ENCODE assay signal across 9 cellular contexts in the genomic region with DNA sequence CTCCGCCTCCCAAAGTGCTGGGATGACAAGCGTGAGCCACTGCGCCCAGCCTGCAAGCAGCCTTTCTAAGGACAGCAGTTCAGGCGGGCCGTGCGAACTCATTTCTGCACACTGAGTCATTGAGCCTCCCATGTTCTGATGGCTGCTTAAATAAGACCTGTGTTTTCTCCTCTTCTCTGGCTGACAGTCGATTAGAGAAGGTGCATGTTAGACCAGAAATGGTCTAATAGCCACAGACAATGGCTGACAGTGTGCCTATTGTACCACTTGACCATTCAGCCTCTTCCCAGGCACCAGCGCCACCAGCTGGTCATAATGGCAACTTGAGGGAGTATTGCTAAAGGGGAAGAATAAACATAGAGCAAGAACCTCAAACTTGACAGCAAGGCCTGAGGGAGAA. TPM values are rescaled to one million over a fixed set of nuclear protein-coding genes. Genes with fewer than 3 reads are reported as not detected.
A peak's percentile ranks its signal among the peaks of the same experiment; 100 is the strongest.
DNase-seq lines count a peak whose midpoint lies in the region; ATAC-seq and TF ChIP-seq lines count a peak whose summit lies in the region.
"Had no signal": no experiment of that assay in that cellular context is flagged by ENCODE, and none has a peak within 500 bp of the region (broad histone marks: within the 10 kb centered on the region; RNA-seq: fewer than 3 reads in every experiment).

No MANE protein-coding gene starts in this region.

- H3K36me3 ChIP-seq in endodermal cell (ENCODE audit: control insufficient read depth, insufficient read depth, low read length), result no peaks in the 10 kb centered on the region

- DNase-seq in activated CD4-positive, alpha-beta T cell treated with anti-CD3 and anti-CD28 coated beads for 36 hours, result peak; percentile 62
- no peak for DNase-seq in activated CD4-positive, alpha-beta T cell treated with anti-CD3 and anti-CD28 coated beads, Interleukin-2, amount 50 U/mL, for 1 hour
- DNase-seq in RPMI8226 (peak; percentile 59), endodermal cell (peak; percentile 91), myocyte (ENCODE audit: low read depth) (peak; percentile 28), NCI-H1048 (lab: John Stamatoyannopoulos, UW) (no peak)

- ATAC-seq in activated CD4-positive, alpha-beta T cell treated with anti-CD3 and anti-CD28 coated beads for 36 hours, result peak; percentile 49
- ATAC-seq in HG03342 (IDR thresholded peaks at IDR 0.05; ENCODE audit: unreplicated experiment) (peak; percentile 66), HG02571 (IDR thresholded peaks at IDR 0.05; ENCODE audit: unreplicated experiment) (no peak)

- no peak overlapping the region for H3K4me3 ChIP-seq in endodermal cell (ENCODE audit: low read length)

- H3K9me3 Mint-ChIP-seq in activated CD4-positive, alpha-beta T cell treated with anti-CD3 and anti-CD28 coated beads for 36 hours (ENCODE audit: low read depth), result no peaks in the 10 kb centered on the region
- no peaks in the 10 kb centered on the region for H3K9me3 Mint-ChIP-seq in endodermal cell
- H3K9me3 Mint-ChIP-seq: activated naive CD4-positive, alpha-beta T cell treated with anti-CD3 and anti-CD28 coated beads, Interleukin-2, amount 50 U/mL, for 72 hours had no signal

- WGBS in endodermal cell (ENCODE audit: insufficient coverage in 1 of 2, insufficient read length in 1 of 2), 2 experiments, result 81 to 87% methylated on average over 7 to 8 of the region's 8 CpGs

- intact Hi-C loops in activated CD4-positive, alpha-beta T cell treated with anti-CD3 and anti-CD28 coated beads for 36 hours (cut with DNase I, micrococcal nuclease), result loop anchor here in 1 of 2 experiments (1.0 kb wide), 1 partner anchor 26 kb away; no protein-coding TSS in a partner anchor

- CTCF ChIA-PET in activated CD4-positive, alpha-beta T cell treated with anti-CD3 and anti-CD28 coated beads for 36 hours (lab: Charles Lee), result interaction anchor here (0.7 to 1.4 kb wide), 5 partner anchors 9 to 198 kb away, joined by 3 to 4 read pairs (median 3); a partner anchor contains a TSS

- H3K4me3 Mint-ChIP-seq in activated CD4-positive, alpha-beta T cell treated with anti-CD3 and anti-CD28 coated beads for 36 hours, result no peak overlapping the region
- H3K4me3 Mint-ChIP-seq in endodermal cell, result no peak overlapping the region

- H3K4me1 Mint-ChIP-seq in activated CD4-positive, alpha-beta T cell treated with anti-CD3 and anti-CD28 coated beads for 36 hours, result no peaks in the 10 kb centered on the region
- peaks cover 7% of the 10 kb centered on the region for H3K4me1 Mint-ChIP-seq in endodermal cell

- H3K27me3 Mint-ChIP-seq in activated CD4-positive, alpha-beta T cell treated with anti-CD3 and anti-CD28 coated beads for 36 hours, result peaks cover 5% of the 10 kb centered on the region
- H3K27me3 Mint-ChIP-seq in endodermal cell (ENCODE audit: insufficient read depth), result no peaks in the 10 kb centered on the region

- no peaks in the 10 kb centered on the region for H3K4me1 ChIP-seq in endodermal cell (ENCODE audit: control insufficient read depth, insufficient read depth, low read length)

- TF ChIP-seq CTCF in endodermal cell (conservative IDR thresholded peaks at IDR 0.05), result peak; percentile 87

- H3K27ac Mint-ChIP-seq in activated CD4-positive, alpha-beta T cell treated with anti-CD3 and anti-CD28 coated beads for 36 hours, result no peak overlapping the region
- no peak overlapping the region for H3K27ac Mint-ChIP-seq in endodermal cell
- H3K27ac Mint-ChIP-seq: activated naive CD4-positive, alpha-beta T cell treated with anti-CD3 and anti-CD28 coated beads, Interleukin-2, amount 50 U/mL, for 72 hours had no signal

- POLR2A ChIA-PET in activated CD4-positive, alpha-beta T cell treated with anti-CD3 and anti-CD28 coated beads for 36 hours (lab: Charles Lee), result no interaction called here

- no peak overlapping the region for H3K9ac ChIP-seq in endodermal cell (ENCODE audit: extremely low read depth, low read length, poor library complexity, severe bottlenecking)

- H3K27ac ChIP-seq in endodermal cell (ENCODE audit: low read depth, low read length), result no peak overlapping the region

- H3K27me3 ChIP-seq in endodermal cell (ENCODE audit: control insufficient read depth, insufficient read depth, low read length, poor library complexity, severe bottlenecking), result no peaks in the 10 kb centered on the region

- H3K36me3 Mint-ChIP-seq in activated CD4-positive, alpha-beta T cell treated with anti-CD3 and anti-CD28 coated beads for 36 hours (ENCODE audit: low read depth), result no peaks in the 10 kb centered on the region
- no peaks in the 10 kb centered on the region for H3K36me3 Mint-ChIP-seq in endodermal cell (ENCODE audit: low read depth)
- H3K36me3 Mint-ChIP-seq: activated naive CD4-positive, alpha-beta T cell treated with anti-CD3 and anti-CD28 coated beads, Interleukin-2, amount 50 U/mL, for 72 hours had no signal

- no peaks in the 10 kb centered on the region for H3K9me3 ChIP-seq in endodermal cell (ENCODE audit: control insufficient read depth, low read length)

RNA-seq across cellular contexts. Expression of a gene that starts 6.2 kb away (rescaled TPM):
- total RNA-seq in activated CD4-positive, alpha-beta T cell treated with anti-CD3 and anti-CD28 coated beads for 36 hours, result not detected
- total RNA-seq in endodermal cell (under 1 TPM in 1 of 2 donors, not detected in 1; 0.69 TPM), myocyte (not detected in 2 replicates)
- not detected for polyA plus RNA-seq in endodermal cell (2013, experiment 1 of 2)
- polyA plus RNA-seq in endodermal cell (2013, experiment 2 of 2), result not detected
- not detected for polyA plus RNA-seq in myocyte (2012)
- total RNA-seq: activated naive CD4-positive, alpha-beta T cell treated with anti-CD3 and anti-CD28 coated beads, Interleukin-2, amount 50 U/mL, for 72 hours had no signal

RNA-seq across cellular contexts. Expression of a gene that starts 7.0 kb away (rescaled TPM):
- total RNA-seq in activated CD4-positive, alpha-beta T cell treated with anti-CD3 and anti-CD28 coated beads for 36 hours, result not detected
- total RNA-seq in endodermal cell (not detected), myocyte (not detected in 2 replicates)
- polyA plus RNA-seq in endodermal cell (2013, experiment 1 of 2), result not detected
- not detected for polyA plus RNA-seq in endodermal cell (2013, experiment 2 of 2)
- not detected for polyA plus RNA-seq in myocyte (2012)
- total RNA-seq: activated naive CD4-positive, alpha-beta T cell treated with anti-CD3 and anti-CD28 coated beads, Interleukin-2, amount 50 U/mL, for 72 hours had no signal

RNA-seq across cellular contexts. Expression of a gene that starts 25.2 kb away (rescaled TPM):
- 1 to 10 TPM; 6.1 to 8.1 TPM for total RNA-seq in activated CD4-positive, alpha-beta T cell treated with anti-CD3 and anti-CD28 coated beads for 36 hours
- total RNA-seq in endodermal cell (10 to 100 TPM; 15.7 to 16.5 TPM), myocyte (12.8 and 14.2 TPM in 2 replicates)
- 16.4 TPM for polyA plus RNA-seq in endodermal cell (2013, experiment 1 of 2)
- polyA plus RNA-seq in endodermal cell (2013, experiment 2 of 2), result 16.6 TPM
- polyA plus RNA-seq in myocyte (2012), result 10.3 TPM

RNA-seq across cellular contexts. Expression of a gene that starts 44.4 kb away (rescaled TPM):
- not detected for total RNA-seq in activated CD4-positive, alpha-beta T cell treated with anti-CD3 and anti-CD28 coated beads for 36 hours
- not detected for total RNA-seq in endodermal cell
- not detected for polyA plus RNA-seq in endodermal cell (2013, experiment 1 of 2)
- polyA plus RNA-seq in endodermal cell (2013, experiment 2 of 2), result not detected
- not detected in 2 replicates for total RNA-seq in myocyte
- polyA plus RNA-seq in myocyte (2012), result not detected
- total RNA-seq: activated naive CD4-positive, alpha-beta T cell treated with anti-CD3 and anti-CD28 coated beads, Interleukin-2, amount 50 U/mL, for 72 hours had no signal

Comparison
In these comparisons a context has a peak if more than half of its experiments do, and no peak if none do; other contexts are left out.
1. DNase-seq: peak in activated CD4-positive, alpha-beta T cell treated with anti-CD3 and anti-CD28 coated beads for 36 hours (single experiment), RPMI8226 (single experiment), endodermal cell (single experiment) and myocyte (single experiment); none in activated CD4-positive, alpha-beta T cell treated with anti-CD3 and anti-CD28 coated beads, Interleukin-2, amount 50 U/mL, for 1 hour (single experiment) and NCI-H1048 (single experiment).